Comparison of ENCODE assay signal across 23 cellular contexts in genomic region chr7:76513817-76514799, GRCh38. TPM values are rescaled to one million over a fixed set of nuclear protein-coding genes. Genes with fewer than 3 reads are reported as not detected.
DNase-seq lines count a peak whose midpoint lies in the region; ATAC-seq, FAIRE-seq and TF ChIP-seq lines count a peak whose summit lies in the region.
"Had no signal": no experiment of that assay in that cellular context is flagged by ENCODE, and none has a peak within 500 bp of the region (broad histone marks: within the 10 kb centered on the region; RNA-seq: fewer than 3 reads in every experiment).

No MANE protein-coding gene starts in this region.

- H3K9me2 ChIP-seq in PC-9 (ENCODE audit: insufficient read depth): no peaks in the 10 kb centered on the region

- H3K4me1 ChIP-seq in HepG2 (ENCODE audit: insufficient read depth, low read length) (peaks cover 51% of the 10 kb centered on the region), right lobe of liver (no peaks in the 10 kb centered on the region), colonic mucosa (peaks cover 6% of the 10 kb centered on the region), neuronal stem cell (ENCODE audit: control insufficient read depth in 2 of 2, insufficient read depth in 1 of 2, low read depth in 1 of 2, low read length in 2 of 2) (peaks cover 10 to 17% of the 10 kb centered on the region in 2 donors), PC-9 (replicated peaks; ENCODE audit: insufficient read depth) (peaks cover 27% of the 10 kb centered on the region)

- H3F3A ChIP-seq in PC-9 (ENCODE audit: insufficient read depth, low read depth): peaks cover 17% of the 10 kb centered on the region

- H2BK15ac ChIP-seq in neuronal stem cell (ENCODE audit: low read length): no peak overlapping the region

- intact Hi-C loops in HepG2 (cut with micrococcal nuclease; ENCODE audit: unreplicated experiment) (no loop called here), right lobe of liver (cut with DNase I) (loop anchor here in 1 of 2 donors (10.0 kb wide), 1 partner anchor 481 kb away; no protein-coding TSS in a partner anchor), colonic mucosa (cut with DNase I) (no loop called here), PC-9 (cut with micrococcal nuclease; ENCODE audit: unreplicated experiment) (loop anchor here (5.0 kb wide), 1 partner anchor 197 kb away; no protein-coding TSS in a partner anchor)

- no peak for TF ChIP-seq EP300 in HepG2 (IDR thresholded peaks at IDR 0.05; ENCODE audit: low read depth in 2 of 2, low read length in 2 of 2)
- no peak for TF ChIP-seq EP300 in HepG2 (CRISPR knock-in tag; IDR thresholded peaks at IDR 0.05; ENCODE audit: borderline replicate concordance)

- H4K91ac ChIP-seq in neuronal stem cell (ENCODE audit: low read depth, low read length, poor library complexity): no peak overlapping the region

- no peak overlapping the region for H3K4ac ChIP-seq in neuronal stem cell (ENCODE audit: low read length)

- no peak for ATAC-seq in HepG2
- no peak for ATAC-seq in right lobe of liver
- ATAC-seq: activated CD8-positive, alpha-beta memory T cell treated with anti-CD3 and anti-CD28 coated beads, Interleukin-2, amount 10 ng/mL, durations not matched to agents 7 days and 5 days; body of pancreas; GM12878; left lung had no signal

- no peak overlapping the region for H4K8ac ChIP-seq in neuronal stem cell (ENCODE audit: low read depth, low read length)

- H2AK5ac ChIP-seq in neuronal stem cell (ENCODE audit: low read depth, low read length): no peak overlapping the region

- H3K79me2 ChIP-seq in HepG2 (ENCODE audit: insufficient read depth, low read length): no peaks in the 10 kb centered on the region
- no peaks in the 10 kb centered on the region for H3K79me2 ChIP-seq in PC-9 (ENCODE audit: low read depth)

- no peak for DNase-seq in HepG2 (ENCODE audit: low spot score)
- no peak for DNase-seq in right lobe of liver
- DNase-seq in colonic mucosa: peak; percentile 16
- DNase-seq in neuronal stem cell (ENCODE audit: low spot score): no peak
- no peak for DNase-seq in PC-9
- no peak for DNase-seq in frontal cortex (ENCODE audit: low spot score in 2 of 2)
- DNase-seq in DMS 273 (lab: John Stamatoyannopoulos, UW; ENCODE audit: unreplicated experiment): no peak
- DNase-seq in effector CD8-positive, alpha-beta T cell (lab: John Stamatoyannopoulos, UW): no peak
- DNase-seq: activated CD8-positive, alpha-beta memory T cell treated with anti-CD3 and anti-CD28 coated beads, Interleukin-2, amount 10 ng/mL, durations not matched to agents 7 days and 5 days; activated effector memory CD4-positive, alpha-beta T cell treated with Interleukin-2 at 50 U/mL for 16 hours; CD4-positive, alpha-beta memory T cell; NCI-H1105; NCI-H2081 treated with DMSO at 0.1 percent for 48 hours; NCI-H510A had no signal

- no peak overlapping the region for H3K23ac ChIP-seq in neuronal stem cell (ENCODE audit: low read depth, low read length, poor library complexity)

- FAIRE-seq in HepG2 (lab: Jason Lieb, UNC): no peak
- FAIRE-seq in frontal cortex (lab: Jason Lieb, UNC): no peak
- FAIRE-seq: endometrium, GM12878 had no signal

- no TSS peak for BruUV-seq in HepG2 (replicated peaks; lab: Mats Ljungman, UMichigan)
- no TSS peak for BruUV-seq in PC-9 (replicated peaks; lab: Mats Ljungman, UMichigan)

- H3K18ac ChIP-seq in neuronal stem cell (ENCODE audit: low read length): no peak overlapping the region

- POLR2A ChIA-PET in HepG2 (lab: Yijun Ruan, JAX): no interaction called here
- POLR2A ChIA-PET in PC-9 (lab: Charles Lee; ENCODE audit: unreplicated experiment): no interaction called here

- no peak for TF ChIP-seq RAD21 in HepG2 (CRISPR knock-in tag; IDR thresholded peaks at IDR 0.05)

- TF ChIP-seq CTCF in HepG2 (CRISPR knock-in tag; IDR thresholded peaks at IDR 0.05): no peak
- no peak for TF ChIP-seq CTCF in right lobe of liver (IDR thresholded peaks at IDR 0.05)
- TF ChIP-seq CTCF in colonic mucosa (IDR thresholded peaks at IDR 0.05): no peak
- TF ChIP-seq CTCF in PC-9 (conservative IDR thresholded peaks at IDR 0.05): no peak

- in situ Hi-C loops in HepG2 (cut with HindIII; ENCODE audit: extremely low pct_ligation_motif_present, low pct_unique_long_range_greater_than_20kb): no loop called here

- H4K20me1 ChIP-seq in HepG2 (ENCODE audit: insufficient read depth, low read length) (no peaks in the 10 kb centered on the region), PC-9 (ENCODE audit: insufficient read depth) (no peaks in the 10 kb centered on the region)

- H3K27ac ChIP-seq in HepG2 (ENCODE audit: extremely low read length, insufficient read depth, low read length) (no peak overlapping the region), right lobe of liver (no peak overlapping the region), colonic mucosa (no peak overlapping the region), neuronal stem cell (replicated peaks; ENCODE audit: low read length) (no peak overlapping the region), PC-9 (no peak overlapping the region)
- H3K27ac ChIP-seq: body of pancreas, left lung had no signal

- no peaks in the 10 kb centered on the region for H3K79me1 ChIP-seq in neuronal stem cell (ENCODE audit: low read depth, low read length)

- TF ChIP-seq POLR2A in HepG2 (IDR thresholded peaks at IDR 0.05; ENCODE audit: insufficient read depth in 1 of 2, low read depth in 2 of 2, low read length in 2 of 2) (no peak), right lobe of liver (IDR thresholded peaks at IDR 0.05) (no peak)

- no peak overlapping the region for H2BK120ac ChIP-seq in neuronal stem cell (ENCODE audit: low read depth, low read length)

- no peak overlapping the region for H3K9ac ChIP-seq in HepG2 (ENCODE audit: insufficient read depth, low read depth, low read length)
- peak overlapping the region in 1 of 2 donors; percentile 24 for H3K9ac ChIP-seq in colonic mucosa (ENCODE audit: low read depth in 2 of 2, low read length in 2 of 2)
- no peak overlapping the region for H3K9ac ChIP-seq in neuronal stem cell (ENCODE audit: low read depth, low read length, poor library complexity)

- 61% methylated on average over 19 of the region's 29 CpGs for WGBS in HepG2 (ENCODE audit: low lambda C conversion rate)
- WGBS in right lobe of liver (ENCODE audit: insufficient coverage, low coverage, low lambda C conversion rate, missing lambda C conversion rate): 79% methylated on average over 11 of the region's 29 CpGs
- WGBS in neuronal stem cell (ENCODE audit: extremely low coverage in 2 of 2, insufficient read length in 2 of 2, insufficient replicate concordance in 1 of 2), 2 donors: no CpG with 5 or more reads among the region's 29 CpGs

- no peaks in the 10 kb centered on the region for H3K9me3 ChIP-seq in HepG2 (ENCODE audit: low read length)
- H3K9me3 ChIP-seq in right lobe of liver: no peaks in the 10 kb centered on the region
- H3K9me3 ChIP-seq in colonic mucosa: no peaks in the 10 kb centered on the region
- H3K9me3 ChIP-seq in neuronal stem cell (replicated peaks in 1 of 2; ENCODE audit: control insufficient read depth in 2 of 2, insufficient read depth in 1 of 2, low read depth in 1 of 2, low read length in 2 of 2): no peaks in the 10 kb centered on the region
- no peaks in the 10 kb centered on the region for H3K9me3 ChIP-seq in PC-9 (ENCODE audit: insufficient read depth, low read depth)
- H3K9me3 ChIP-seq: body of pancreas, left lung had no signal

- no peak overlapping the region for H3K14ac ChIP-seq in neuronal stem cell (ENCODE audit: low read length)

- H3K4me3 ChIP-seq in HepG2 (replicated peaks in 1 of 3; ENCODE audit: insufficient read depth in 1 of 3, low read depth in 2 of 3, low read length in 3 of 3): no peak overlapping the region
- H3K4me3 ChIP-seq in right lobe of liver: no peak overlapping the region
- no peak overlapping the region for H3K4me3 ChIP-seq in colonic mucosa
- H3K4me3 ChIP-seq in neuronal stem cell (ENCODE audit: low read length in 2 of 2): no peak overlapping the region
- H3K4me3 ChIP-seq in PC-9: no peak overlapping the region
- H3K4me3 ChIP-seq: body of pancreas, GM12878, left lung had no signal

- H2AFZ ChIP-seq in HepG2 (ENCODE audit: low read length): no peak overlapping the region
- no peak overlapping the region for H2AFZ ChIP-seq in neuronal stem cell (ENCODE audit: low read length)
- H2AFZ ChIP-seq in PC-9: no peak overlapping the region

- H2BK12ac ChIP-seq in neuronal stem cell (ENCODE audit: low read length): no peak overlapping the region

- H3K36me3 ChIP-seq in HepG2 (replicated peaks in 1 of 2; ENCODE audit: control insufficient read depth in 1 of 2, insufficient read depth in 2 of 2, low read length in 2 of 2) (no peaks in the 10 kb centered on the region), right lobe of liver (no peaks in the 10 kb centered on the region), colonic mucosa (no peaks in the 10 kb centered on the region), neuronal stem cell (replicated peaks in 1 of 2; ENCODE audit: control insufficient read depth in 2 of 2, insufficient read depth in 2 of 2, low read length in 2 of 2) (no peaks in the 10 kb centered on the region), PC-9 (ENCODE audit: low read depth) (no peaks in the 10 kb centered on the region)
- H3K36me3 ChIP-seq: left lung had no signal

- H3K4me2 ChIP-seq in HepG2 (ENCODE audit: low read depth, low read length) (no peak overlapping the region), neuronal stem cell (ENCODE audit: insufficient read depth, low read length, poor library complexity, severe bottlenecking) (no peak overlapping the region), PC-9 (no peak overlapping the region)

- CTCF ChIA-PET in HepG2 (lab: Yijun Ruan, JAX; ENCODE audit: low intra/inter-chr PET ratio, low total read pairs): no interaction called here
- CTCF ChIA-PET in PC-9 (lab: Charles Lee): no interaction called here

- peak overlapping the region; percentile 75 for H2BK5ac ChIP-seq in neuronal stem cell (ENCODE audit: low read length)

- peaks cover 2 to 5% of the 10 kb centered on the region in 2 experiments; a peak in 1 of 5 replicates for H3K27me3 ChIP-seq in HepG2 (ENCODE audit: control insufficient read depth in 1 of 2, insufficient read depth in 2 of 2, low read length in 2 of 2)
- no peaks in the 10 kb centered on the region for H3K27me3 ChIP-seq in right lobe of liver
- no peaks in the 10 kb centered on the region for H3K27me3 ChIP-seq in colonic mucosa
- no peaks in the 10 kb centered on the region for H3K27me3 ChIP-seq in neuronal stem cell (ENCODE audit: control insufficient read depth in 3 of 3, insufficient read depth in 3 of 3, low read depth in 1 of 3, low read length in 3 of 3)
- no peaks in the 10 kb centered on the region for H3K27me3 ChIP-seq in PC-9 (ENCODE audit: insufficient read depth, low read depth)
- H3K27me3 ChIP-seq: body of pancreas had no signal

RNA-seq across cellular contexts. Expression of gene UPK3B, which starts 3.8 kb away (rescaled TPM):
- not detected in 2 replicates for total RNA-seq in HepG2 (2016; rRNA removed; fragmentation: Illumina TruSeq; extraction: Trizol)
- total RNA-seq in HepG2 (2016; cell fraction: cytosol; rRNA removed; fragmentation: Illumina TruSeq; extraction: Trizol; ENCODE audit: low read depth): 0.10 TPM in 1 of 2 replicates, not detected in the other
- 0.11 TPM in 1 of 2 replicates, not detected in the other for total RNA-seq in HepG2 (2016; cell fraction: insoluble cytoplasmic fraction; rRNA removed; fragmentation: Illumina TruSeq; extraction: Trizol)
- total RNA-seq in HepG2 (2016; cell fraction: membrane; rRNA removed; fragmentation: Illumina TruSeq; extraction: Trizol): 0.10 TPM in 1 of 2 replicates, not detected in the other
- 2.0 TPM in 1 of 2 replicates, not detected in the other for total RNA-seq in HepG2 (2016; cell fraction: nucleus; rRNA removed; fragmentation: Illumina TruSeq; extraction: Trizol)
- polyA plus RNA-seq in HepG2 (2011; rRNA removed): not detected in 2 replicates
- polyA plus RNA-seq in HepG2 (2011; cell fraction: cytosol; rRNA removed): not detected in 2 replicates
- 0.13 and 0.14 TPM in 2 replicates for polyA plus RNA-seq in HepG2 (2011; cell fraction: nucleus; rRNA removed)
- not detected in 2 replicates for polyA plus RNA-seq in HepG2 (2012)
- not detected in 2 replicates for polyA plus RNA-seq in HepG2 (2016; cell fraction: cytosol; fragmentation: Illumina TruSeq; extraction: Trizol; ENCODE audit: low read depth)
- polyA plus RNA-seq in HepG2 (2016; cell fraction: insoluble cytoplasmic fraction; fragmentation: Illumina TruSeq; extraction: Trizol; ENCODE audit: low read depth): not detected in 2 replicates
- not detected in 2 replicates for polyA plus RNA-seq in HepG2 (2016; cell fraction: membrane; fragmentation: Illumina TruSeq; extraction: Trizol; ENCODE audit: low read depth)
- polyA plus RNA-seq in HepG2 (2016; cell fraction: nucleus; fragmentation: Illumina TruSeq; extraction: Trizol; ENCODE audit: insufficient read depth, low read depth): not detected in 2 replicates
- polyA minus RNA-seq in HepG2 (2011; rRNA and poly(A)+ RNA removed; ENCODE audit: low replicate concordance): 0.82 and 1.7 TPM in 2 replicates
- not detected in 2 replicates for polyA minus RNA-seq in HepG2 (2011; cell fraction: cytosol; rRNA and poly(A)+ RNA removed)
- 0.62 and 1.8 TPM in 2 replicates for polyA minus RNA-seq in HepG2 (2011; cell fraction: nucleus; rRNA and poly(A)+ RNA removed)
- 1 to 10 TPM in 1 of 6 experiments, under 1 TPM in 2, not detected in 3; 0.22 to 1.5 (median 0.51) TPM for total RNA-seq in right lobe of liver
- 1 to 10 TPM in 1 of 2 donors, under 1 TPM in 1; 0.72 to 2.6 TPM for total RNA-seq in colonic mucosa
- polyA plus RNA-seq in neuronal stem cell (2013, experiment 1 of 2): 0.26 TPM
- 0.17 TPM for polyA plus RNA-seq in neuronal stem cell (2013, experiment 2 of 2)
- total RNA-seq in PC-9 (2021): 16.8 and 19.2 TPM in 2 replicates
- not detected for total RNA-seq in frontal cortex
- total RNA-seq: H4 had no signal
- polyA plus RNA-seq: AG04450; CD4-positive, alpha-beta memory T cell; fibroblast of lung had no signal

RNA-seq across cellular contexts. Expression of gene SPDYE16, which starts 29.0 kb away (rescaled TPM):
- total RNA-seq in HepG2 (2016; rRNA removed; fragmentation: Illumina TruSeq; extraction: Trizol) (0.08 and 0.11 TPM in 2 replicates), right lobe of liver (under 1 TPM in 2 of 6 experiments, not detected in 4; 0.14 to 0.20 TPM), colonic mucosa (not detected), PC-9 (2021) (not detected in 2 replicates), frontal cortex (0.41 TPM)
- total RNA-seq in HepG2 (2016; cell fraction: cytosol; rRNA removed; fragmentation: Illumina TruSeq; extraction: Trizol; ENCODE audit: low read depth): not detected in 2 replicates
- not detected in 2 replicates for total RNA-seq in HepG2 (2016; cell fraction: insoluble cytoplasmic fraction; rRNA removed; fragmentation: Illumina TruSeq; extraction: Trizol)
- total RNA-seq in HepG2 (2016; cell fraction: membrane; rRNA removed; fragmentation: Illumina TruSeq; extraction: Trizol): not detected in 2 replicates
- total RNA-seq in HepG2 (2016; cell fraction: nucleus; rRNA removed; fragmentation: Illumina TruSeq; extraction: Trizol): not detected in 2 replicates
- 0.13 TPM in 1 of 2 replicates, not detected in the other for polyA plus RNA-seq in HepG2 (2011; rRNA removed)
- not detected in 2 replicates for polyA plus RNA-seq in HepG2 (2011; cell fraction: cytosol; rRNA removed)
- not detected in 2 replicates for polyA plus RNA-seq in HepG2 (2011; cell fraction: nucleus; rRNA removed)
- 0.15 TPM in 2 replicates for polyA plus RNA-seq in HepG2 (2012)
- polyA plus RNA-seq in HepG2 (2016; cell fraction: cytosol; fragmentation: Illumina TruSeq; extraction: Trizol; ENCODE audit: low read depth): not detected in 2 replicates
- polyA plus RNA-seq in HepG2 (2016; cell fraction: insoluble cytoplasmic fraction; fragmentation: Illumina TruSeq; extraction: Trizol; ENCODE audit: low read depth): not detected in 2 replicates
- not detected in 2 replicates for polyA plus RNA-seq in HepG2 (2016; cell fraction: membrane; fragmentation: Illumina TruSeq; extraction: Trizol; ENCODE audit: low read depth)
- 0.25 TPM in 1 of 2 replicates, not detected in the other for polyA plus RNA-seq in HepG2 (2016; cell fraction: nucleus; fragmentation: Illumina TruSeq; extraction: Trizol; ENCODE audit: insufficient read depth, low read depth)
- not detected in 2 replicates for polyA minus RNA-seq in HepG2 (2011; rRNA and poly(A)+ RNA removed; ENCODE audit: low replicate concordance)
- not detected in 2 replicates for polyA minus RNA-seq in HepG2 (2011; cell fraction: cytosol; rRNA and poly(A)+ RNA removed)
- polyA minus RNA-seq in HepG2 (2011; cell fraction: nucleus; rRNA and poly(A)+ RNA removed): 0.13 TPM in 1 of 2 replicates, not detected in the other
- polyA plus RNA-seq in neuronal stem cell (2013, experiment 1 of 2): 0.01 TPM
- polyA plus RNA-seq in neuronal stem cell (2013, experiment 2 of 2): 0.03 TPM
- total RNA-seq: H4, LHCN-M2, omental fat pad had no signal
- polyA plus RNA-seq: AG04450, fibroblast of lung had no signal

RNA-seq across cellular contexts. Expression of gene DTX2, which starts 52.6 kb away (rescaled TPM):
- total RNA-seq in HepG2 (2016; rRNA removed; fragmentation: Illumina TruSeq; extraction: Trizol) (5.2 and 5.5 TPM in 2 replicates), right lobe of liver (10 to 100 TPM in 4 of 6 experiments, 1 to 10 TPM in 2; 8.9 to 16.8 (median 11.1) TPM), colonic mucosa (10 to 100 TPM; 61.7 to 91.1 TPM), PC-9 (2021) (100 and 127 TPM in 2 replicates), frontal cortex (1.6 TPM)
- 2.2 and 3.3 TPM in 2 replicates for total RNA-seq in HepG2 (2016; cell fraction: cytosol; rRNA removed; fragmentation: Illumina TruSeq; extraction: Trizol; ENCODE audit: low read depth)
- total RNA-seq in HepG2 (2016; cell fraction: insoluble cytoplasmic fraction; rRNA removed; fragmentation: Illumina TruSeq; extraction: Trizol): 4.7 and 6.9 TPM in 2 replicates
- 4.2 and 4.5 TPM in 2 replicates for total RNA-seq in HepG2 (2016; cell fraction: membrane; rRNA removed; fragmentation: Illumina TruSeq; extraction: Trizol)
- total RNA-seq in HepG2 (2016; cell fraction: nucleus; rRNA removed; fragmentation: Illumina TruSeq; extraction: Trizol): 7.1 and 7.5 TPM in 2 replicates
- 6.2 and 7.0 TPM in 2 replicates for polyA plus RNA-seq in HepG2 (2011; rRNA removed)
- polyA plus RNA-seq in HepG2 (2011; cell fraction: cytosol; rRNA removed): 2.7 and 4.1 TPM in 2 replicates
- 18.5 and 23.3 TPM in 2 replicates for polyA plus RNA-seq in HepG2 (2011; cell fraction: nucleus; rRNA removed)
- polyA plus RNA-seq in HepG2 (2012): 5.0 and 6.3 TPM in 2 replicates
- 1.3 and 1.5 TPM in 2 replicates for polyA plus RNA-seq in HepG2 (2016; cell fraction: cytosol; fragmentation: Illumina TruSeq; extraction: Trizol; ENCODE audit: low read depth)
- polyA plus RNA-seq in HepG2 (2016; cell fraction: insoluble cytoplasmic fraction; fragmentation: Illumina TruSeq; extraction: Trizol; ENCODE audit: low read depth): 6.9 and 7.6 TPM in 2 replicates
- polyA plus RNA-seq in HepG2 (2016; cell fraction: membrane; fragmentation: Illumina TruSeq; extraction: Trizol; ENCODE audit: low read depth): 2.1 and 2.2 TPM in 2 replicates
- polyA plus RNA-seq in HepG2 (2016; cell fraction: nucleus; fragmentation: Illumina TruSeq; extraction: Trizol; ENCODE audit: insufficient read depth, low read depth): 15.2 and 17.1 TPM in 2 replicates
- polyA minus RNA-seq in HepG2 (2011; rRNA and poly(A)+ RNA removed; ENCODE audit: low replicate concordance): 19.1 and 19.3 TPM in 2 replicates
- 6.9 and 9.4 TPM in 2 replicates for polyA minus RNA-seq in HepG2 (2011; cell fraction: cytosol; rRNA and poly(A)+ RNA removed)
- polyA minus RNA-seq in HepG2 (2011; cell fraction: nucleus; rRNA and poly(A)+ RNA removed): 8.8 and 10.3 TPM in 2 replicates
- polyA plus RNA-seq in neuronal stem cell (2013, experiment 1 of 2): 12.1 TPM
- polyA plus RNA-seq in neuronal stem cell (2013, experiment 2 of 2): 12.0 TPM
